ENCODE assay signal across 1 cellular context in the genomic region with DNA sequence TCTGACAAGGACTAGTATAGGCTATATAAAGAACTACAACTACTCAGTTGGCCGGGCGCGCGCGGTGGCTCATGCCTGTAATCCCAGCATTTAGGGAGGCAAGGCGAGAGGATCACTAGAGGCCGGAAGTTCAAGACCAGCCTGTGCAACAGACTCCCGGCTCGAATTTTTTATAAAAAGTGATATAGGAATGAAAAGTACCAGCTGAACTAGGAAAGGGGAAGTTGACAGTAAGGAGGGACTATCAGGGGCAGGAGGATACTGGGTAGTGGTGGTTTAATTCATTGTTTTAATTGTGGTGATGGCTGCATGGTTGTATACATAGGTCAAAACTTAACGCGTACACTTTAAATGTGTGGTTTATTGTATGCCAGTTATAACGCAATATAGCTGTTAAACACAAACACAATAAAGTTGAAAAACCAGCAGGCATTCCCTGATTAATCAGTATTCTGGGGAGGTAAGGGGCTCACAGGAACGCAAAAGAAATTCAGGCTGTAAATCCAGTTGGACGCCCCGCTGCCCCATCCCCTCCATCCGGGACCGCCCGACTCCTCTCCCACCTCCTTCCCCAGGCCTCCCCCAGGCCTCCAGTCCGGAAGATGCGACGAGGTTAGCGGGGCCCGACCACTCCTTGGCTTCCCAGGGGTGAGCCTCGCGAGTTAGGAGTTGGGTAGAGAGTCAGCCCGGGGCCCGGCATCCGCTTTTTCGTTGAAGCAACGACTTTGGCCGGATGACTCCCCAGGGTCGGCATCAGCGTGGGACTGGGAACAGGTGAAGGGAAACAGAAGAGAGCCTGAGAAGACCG.
TF ChIP-seq lines count a peak whose summit lies in the region.

No MANE protein-coding gene starts in this region.

TF ChIP-seq in HepG2, 621 proteins besides CTCF, POLR2A, EP300 and RAD21 (continues in another document):
- TF ChIP-seq, protein P1, sequence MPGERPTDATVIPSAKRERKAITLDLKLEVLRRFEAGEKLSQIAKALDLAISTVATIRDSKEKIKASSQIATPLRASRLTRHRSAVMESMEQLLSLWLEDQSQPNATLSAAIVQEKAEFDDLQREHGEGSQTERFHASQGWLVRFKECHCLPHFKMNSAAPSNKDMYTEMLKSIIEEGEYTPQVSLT (CRISPR knock-in tag; IDR thresholded peaks at IDR 0.05; ENCODE audit: borderline replicate concordance, low read depth) = no peak
- TF ChIP-seq FUBP1 (CRISPR knock-in tag; IDR thresholded peaks at IDR 0.05; ENCODE audit: borderline replicate concordance) = no peak
- no peak for TF ChIP-seq ZNF343 (CRISPR knock-in tag; IDR thresholded peaks at IDR 0.05)
- no peak for TF ChIP-seq ZNF557 (CRISPR knock-in tag; IDR thresholded peaks at IDR 0.05)
- TF ChIP-seq ZNF7 (CRISPR knock-in tag; IDR thresholded peaks at IDR 0.05) = no peak
- no peak for TF ChIP-seq THYN1 (CRISPR knock-in tag; IDR thresholded peaks at IDR 0.05; ENCODE audit: borderline replicate concordance, low read depth)
- TF ChIP-seq, protein P2, sequence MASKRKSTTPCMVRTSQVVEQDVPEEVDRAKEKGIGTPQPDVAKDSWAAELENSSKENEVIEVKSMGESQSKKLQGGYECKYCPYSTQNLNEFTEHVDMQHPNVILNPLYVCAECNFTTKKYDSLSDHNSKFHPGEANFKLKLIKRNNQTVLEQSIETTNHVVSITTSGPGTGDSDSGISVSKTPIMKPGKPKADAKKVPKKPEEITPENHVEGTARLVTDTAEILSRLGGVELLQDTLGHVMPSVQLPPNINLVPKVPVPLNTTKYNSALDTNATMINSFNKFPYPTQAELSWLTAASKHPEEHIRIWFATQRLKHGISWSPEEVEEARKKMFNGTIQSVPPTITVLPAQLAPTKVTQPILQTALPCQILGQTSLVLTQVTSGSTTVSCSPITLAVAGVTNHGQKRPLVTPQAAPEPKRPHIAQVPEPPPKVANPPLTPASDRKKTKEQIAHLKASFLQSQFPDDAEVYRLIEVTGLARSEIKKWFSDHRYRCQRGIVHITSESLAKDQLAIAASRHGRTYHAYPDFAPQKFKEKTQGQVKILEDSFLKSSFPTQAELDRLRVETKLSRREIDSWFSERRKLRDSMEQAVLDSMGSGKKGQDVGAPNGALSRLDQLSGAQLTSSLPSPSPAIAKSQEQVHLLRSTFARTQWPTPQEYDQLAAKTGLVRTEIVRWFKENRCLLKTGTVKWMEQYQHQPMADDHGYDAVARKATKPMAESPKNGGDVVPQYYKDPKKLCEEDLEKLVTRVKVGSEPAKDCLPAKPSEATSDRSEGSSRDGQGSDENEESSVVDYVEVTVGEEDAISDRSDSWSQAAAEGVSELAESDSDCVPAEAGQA (IDR thresholded peaks at IDR 0.05; ENCODE audit: low read depth) = no peak
- TF ChIP-seq, protein P2 (CRISPR knock-in tag; IDR thresholded peaks at IDR 0.05; ENCODE audit: borderline replicate concordance) = no peak; the same call in 1 of the 2 replicates
- TF ChIP-seq, protein P3, sequence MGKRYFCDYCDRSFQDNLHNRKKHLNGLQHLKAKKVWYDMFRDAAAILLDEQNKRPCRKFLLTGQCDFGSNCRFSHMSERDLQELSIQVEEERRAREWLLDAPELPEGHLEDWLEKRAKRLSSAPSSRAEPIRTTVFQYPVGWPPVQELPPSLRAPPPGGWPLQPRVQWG (CRISPR knock-in tag; IDR thresholded peaks at IDR 0.05; ENCODE audit: borderline replicate concordance, low read depth) = no peak
- TF ChIP-seq, protein P4, sequence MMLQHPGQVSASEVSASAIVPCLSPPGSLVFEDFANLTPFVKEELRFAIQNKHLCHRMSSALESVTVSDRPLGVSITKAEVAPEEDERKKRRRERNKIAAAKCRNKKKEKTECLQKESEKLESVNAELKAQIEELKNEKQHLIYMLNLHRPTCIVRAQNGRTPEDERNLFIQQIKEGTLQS (CRISPR knock-in tag; IDR thresholded peaks at IDR 0.05) = no peak
- no peak for TF ChIP-seq HNRNPLL (IDR thresholded peaks at IDR 0.05; ENCODE audit: low read depth, low read length, poor library complexity, severe bottlenecking)
- no peak for TF ChIP-seq ZNF75D (CRISPR knock-in tag; IDR thresholded peaks at IDR 0.05; ENCODE audit: borderline replicate concordance)
- no peak for TF ChIP-seq GPN1 (CRISPR knock-in tag; IDR thresholded peaks at IDR 0.05; ENCODE audit: borderline replicate concordance)
- TF ChIP-seq REL (CRISPR knock-in tag; conservative IDR thresholded peaks at IDR 0.05) = 0 out of 2 replicates have a peak, but pooled peaks have one; percentile 4
- TF ChIP-seq PAX8 (CRISPR knock-in tag; IDR thresholded peaks at IDR 0.05; ENCODE audit: borderline replicate concordance) = no peak
- peak; percentile 71; the same call in 1 of the 2 replicates for TF ChIP-seq POLR2AphosphoS5 (IDR thresholded peaks at IDR 0.05; ENCODE audit: low read depth, low read length)
- TF ChIP-seq ZNF768 (CRISPR knock-in tag; IDR thresholded peaks at IDR 0.05) = no peak
- TF ChIP-seq HMGXB3 (CRISPR knock-in tag; IDR thresholded peaks at IDR 0.05; ENCODE audit: borderline replicate concordance) = no peak
- no peak for TF ChIP-seq PREB (CRISPR knock-in tag; IDR thresholded peaks at IDR 0.05)
- no peak; the same call in 1 of the 2 replicates for TF ChIP-seq ZNF740 (CRISPR knock-in tag; IDR thresholded peaks at IDR 0.05)
- TF ChIP-seq ZNF772 (CRISPR knock-in tag; IDR thresholded peaks at IDR 0.05) = no peak
- TF ChIP-seq ZNF235 (CRISPR knock-in tag; IDR thresholded peaks at IDR 0.05; ENCODE audit: borderline replicate concordance) = no peak; the same call in 1 of the 2 replicates
- no peak for TF ChIP-seq TBX3 (IDR thresholded peaks at IDR 0.05; ENCODE audit: borderline replicate concordance)
- 0 out of 2 replicates have a peak, but pooled peaks have one; percentile 6 for TF ChIP-seq ZNF839 (CRISPR knock-in tag; IDR thresholded peaks at IDR 0.05; ENCODE audit: borderline replicate concordance)
- TF ChIP-seq, protein P5, sequence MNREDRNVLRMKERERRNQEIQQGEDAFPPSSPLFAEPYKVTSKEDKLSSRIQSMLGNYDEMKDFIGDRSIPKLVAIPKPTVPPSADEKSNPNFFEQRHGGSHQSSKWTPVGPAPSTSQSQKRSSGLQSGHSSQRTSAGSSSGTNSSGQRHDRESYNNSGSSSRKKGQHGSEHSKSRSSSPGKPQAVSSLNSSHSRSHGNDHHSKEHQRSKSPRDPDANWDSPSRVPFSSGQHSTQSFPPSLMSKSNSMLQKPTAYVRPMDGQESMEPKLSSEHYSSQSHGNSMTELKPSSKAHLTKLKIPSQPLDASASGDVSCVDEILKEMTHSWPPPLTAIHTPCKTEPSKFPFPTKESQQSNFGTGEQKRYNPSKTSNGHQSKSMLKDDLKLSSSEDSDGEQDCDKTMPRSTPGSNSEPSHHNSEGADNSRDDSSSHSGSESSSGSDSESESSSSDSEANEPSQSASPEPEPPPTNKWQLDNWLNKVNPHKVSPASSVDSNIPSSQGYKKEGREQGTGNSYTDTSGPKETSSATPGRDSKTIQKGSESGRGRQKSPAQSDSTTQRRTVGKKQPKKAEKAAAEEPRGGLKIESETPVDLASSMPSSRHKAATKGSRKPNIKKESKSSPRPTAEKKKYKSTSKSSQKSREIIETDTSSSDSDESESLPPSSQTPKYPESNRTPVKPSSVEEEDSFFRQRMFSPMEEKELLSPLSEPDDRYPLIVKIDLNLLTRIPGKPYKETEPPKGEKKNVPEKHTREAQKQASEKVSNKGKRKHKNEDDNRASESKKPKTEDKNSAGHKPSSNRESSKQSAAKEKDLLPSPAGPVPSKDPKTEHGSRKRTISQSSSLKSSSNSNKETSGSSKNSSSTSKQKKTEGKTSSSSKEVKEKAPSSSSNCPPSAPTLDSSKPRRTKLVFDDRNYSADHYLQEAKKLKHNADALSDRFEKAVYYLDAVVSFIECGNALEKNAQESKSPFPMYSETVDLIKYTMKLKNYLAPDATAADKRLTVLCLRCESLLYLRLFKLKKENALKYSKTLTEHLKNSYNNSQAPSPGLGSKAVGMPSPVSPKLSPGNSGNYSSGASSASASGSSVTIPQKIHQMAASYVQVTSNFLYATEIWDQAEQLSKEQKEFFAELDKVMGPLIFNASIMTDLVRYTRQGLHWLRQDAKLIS (CRISPR knock-in tag; IDR thresholded peaks at IDR 0.05) = no peak
- no peak; the same call in 1 of the 2 replicates for TF ChIP-seq ZNF790 (CRISPR knock-in tag; IDR thresholded peaks at IDR 0.05; ENCODE audit: borderline replicate concordance)
- no peak; the same call in 1 of the 2 replicates for TF ChIP-seq SALL1 (CRISPR knock-in tag; IDR thresholded peaks at IDR 0.05)
- no peak for TF ChIP-seq ZNF329 (CRISPR knock-in tag; IDR thresholded peaks at IDR 0.05; ENCODE audit: low read depth)
- TF ChIP-seq, protein P6, sequence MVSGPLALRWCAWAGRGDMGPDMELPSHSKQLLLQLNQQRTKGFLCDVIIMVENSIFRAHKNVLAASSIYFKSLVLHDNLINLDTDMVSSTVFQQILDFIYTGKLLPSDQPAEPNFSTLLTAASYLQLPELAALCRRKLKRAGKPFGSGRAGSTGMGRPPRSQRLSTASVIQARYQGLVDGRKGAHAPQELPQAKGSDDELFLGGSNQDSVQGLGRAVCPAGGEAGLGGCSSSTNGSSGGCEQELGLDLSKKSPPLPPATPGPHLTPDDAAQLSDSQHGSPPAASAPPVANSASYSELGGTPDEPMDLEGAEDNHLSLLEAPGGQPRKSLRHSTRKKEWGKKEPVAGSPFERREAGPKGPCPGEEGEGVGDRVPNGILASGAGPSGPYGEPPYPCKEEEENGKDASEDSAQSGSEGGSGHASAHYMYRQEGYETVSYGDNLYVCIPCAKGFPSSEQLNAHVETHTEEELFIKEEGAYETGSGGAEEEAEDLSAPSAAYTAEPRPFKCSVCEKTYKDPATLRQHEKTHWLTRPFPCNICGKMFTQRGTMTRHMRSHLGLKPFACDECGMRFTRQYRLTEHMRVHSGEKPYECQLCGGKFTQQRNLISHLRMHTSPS (CRISPR knock-in tag; IDR thresholded peaks at IDR 0.05; ENCODE audit: low read depth) = no peak
- TF ChIP-seq ARHGAP35 (CRISPR knock-in tag; IDR thresholded peaks at IDR 0.05; ENCODE audit: borderline replicate concordance) = no peak
- no peak for TF ChIP-seq ZNF335 (CRISPR knock-in tag; IDR thresholded peaks at IDR 0.05)
- no peak for TF ChIP-seq SRY (CRISPR knock-in tag; IDR thresholded peaks at IDR 0.05)
